In the genomic region with DNA sequence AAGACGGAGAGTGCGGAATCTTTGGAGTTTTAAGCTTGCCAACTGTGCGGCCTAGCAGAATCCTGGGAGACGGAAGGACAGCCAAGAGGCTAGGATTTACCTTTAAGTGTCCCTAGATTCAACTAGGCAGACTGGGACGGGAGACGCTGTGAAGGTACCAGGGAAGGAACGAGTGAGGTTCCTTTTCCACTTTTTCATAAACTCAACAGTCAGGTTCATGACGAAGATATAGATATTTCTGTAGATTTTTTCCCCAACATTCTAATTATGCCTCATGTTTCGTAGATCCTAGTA, we compare ENCODE assay signal across 8 cellular contexts. TPM values are rescaled to one million over a fixed set of nuclear protein-coding genes. Genes with fewer than 3 reads are reported as not detected.
DNase-seq lines count a peak whose midpoint lies in the region; ATAC-seq and TF ChIP-seq lines count a peak whose summit lies in the region.

No MANE protein-coding gene starts in this region.

- H2BK5ac ChIP-seq in IMR-90 (ENCODE audit: low read depth, low read length, poor library complexity, severe bottlenecking): peak overlapping the region; percentile 85

- H2BK15ac ChIP-seq in IMR-90 (ENCODE audit: low read depth, low read length): peak overlapping the region; percentile 41; the same call in 1 of the 3 replicates

- dilution Hi-C loops in IMR-90 (cut with HindIII; ENCODE audit: low sequenced_read_pairs, unreplicated experiment): no loop called here

- peak overlapping the region; percentile 93 to 96 for H4K8ac ChIP-seq in IMR-90 (ENCODE audit: low read depth in 2 of 2, low read length in 2 of 2)

- POLR2A ChIA-PET in BJ (lab: Charles Lee) (interaction anchor here (0.6 to 0.7 kb wide), 2 partner anchors 60 to 501 kb away, joined by 3 to 4 read pairs; no protein-coding TSS in a partner anchor), IMR-90 (lab: Charles Lee; ENCODE audit: unreplicated experiment) (interaction anchor here (0.8 kb wide), 1 partner anchor 18 kb away, joined by 3 read pairs; no protein-coding TSS in a partner anchor)

- H3K9me1 ChIP-seq in IMR-90 (ENCODE audit: insufficient read depth, low read length): peaks cover 11% of the 10 kb centered on the region

- peak overlapping the region; percentile 46; the same call in 1 of the 2 replicates for H2BK20ac ChIP-seq in IMR-90 (ENCODE audit: low read depth, low read length)

- peak overlapping the region; percentile 88 for H3K9ac ChIP-seq in IMR-90 (ENCODE audit: low read depth, low read length)
- H3K9ac ChIP-seq in mucosa of stomach (ENCODE audit: low read length): peak overlapping the region; percentile 90

- in situ Hi-C loops in IMR-90 (cut with MboI; ENCODE audit: low sequenced_read_pairs): no loop called here

- no peak for TF ChIP-seq POLR2A in IMR-90 (IDR thresholded peaks at IDR 0.05; ENCODE audit: low read depth, low read length)

- H3K4me2 ChIP-seq in IMR-90 (ENCODE audit: low read depth, low read length): peak overlapping the region; percentile 74

- peak overlapping the region; percentile 98 for H3K56ac ChIP-seq in IMR-90 (ENCODE audit: extremely low read depth, insufficient read depth, low read length)

- no peak for TF ChIP-seq RAD21 in IMR-90 (IDR thresholded peaks at IDR 0.05; ENCODE audit: low read length)

- peak overlapping the region; percentile 99 for H2AFZ ChIP-seq in IMR-90 (replicated peaks; ENCODE audit: low read length, poor library complexity)

- intact Hi-C loops in IMR-90 (cut with micrococcal nuclease): loop anchor here (5.0 to 10.0 kb wide), 3 partner anchors 97 to 1519 kb away; a partner anchor contains a TSS

- H3K9me3 ChIP-seq in IMR-90 (ENCODE audit: control insufficient read depth, insufficient read depth, low read length) (no peaks in the 10 kb centered on the region), mucosa of stomach (ENCODE audit: control insufficient read depth, low read length) (no peaks in the 10 kb centered on the region)

- peak overlapping the region; percentile 99 for H2AK5ac ChIP-seq in IMR-90 (ENCODE audit: low read depth, low read length)

- H4K5ac ChIP-seq in IMR-90 (ENCODE audit: low read depth, low read length): peak overlapping the region; percentile 40

- H4K91ac ChIP-seq in IMR-90 (ENCODE audit: insufficient read depth, low read depth, low read length): peak overlapping the region; percentile 94

- TF ChIP-seq CTCF in BJ (IDR thresholded peaks at IDR 0.05; ENCODE audit: insufficient read depth, low read depth, low read length) (no peak), IMR-90 (conservative IDR thresholded peaks at IDR 0.05; ENCODE audit: low read depth, low read length) (no peak), choroid plexus epithelial cell (conservative IDR thresholded peaks at IDR 0.05; ENCODE audit: low read depth, low read length) (no peak)

- CTCF ChIA-PET in BJ (lab: Yijun Ruan, JAX): interaction anchor here (0.6 kb wide), 1 partner anchor 552 kb away, joined by 3 read pairs; no protein-coding TSS in a partner anchor
- CTCF ChIA-PET in IMR-90 (lab: Yijun Ruan, JAX): no interaction called here

- 0% methylated on average over 2 of the region's 9 CpGs; no CpG with 5 or more reads in 1 of the 2 experiments for WGBS in IMR-90 (ENCODE audit: extremely low coverage in 2 of 2, insufficient read length in 1 of 2), 2 experiments

- H3K27me3 ChIP-seq in BJ (ENCODE audit: control insufficient read depth, insufficient read depth, low read length) (no peaks in the 10 kb centered on the region), IMR-90 (ENCODE audit: control insufficient read depth, insufficient read depth, low read length) (no peaks in the 10 kb centered on the region), mucosa of stomach (ENCODE audit: control insufficient read depth, insufficient read depth, low read length) (no peaks in the 10 kb centered on the region)

- peaks cover 19 to 47% of the 10 kb centered on the region in 2 experiments for H3K79me1 ChIP-seq in IMR-90 (ENCODE audit: low read depth in 1 of 2, low read length in 2 of 2)

- peak overlapping the region; percentile 81 for H2BK120ac ChIP-seq in IMR-90 (ENCODE audit: low read depth, low read length)

- H3K27ac ChIP-seq in IMR-90 (ENCODE audit: insufficient read depth, low read length): peak overlapping the region; percentile 98

- H3K18ac ChIP-seq in IMR-90 (ENCODE audit: low read depth, low read length): peak overlapping the region; percentile 30

- peaks cover 25% of the 10 kb centered on the region; the same call in 1 of the 2 replicates for H4K20me1 ChIP-seq in IMR-90 (ENCODE audit: insufficient read depth, low read length)

- DNase-seq in BJ (ENCODE audit: low read depth): no peak
- no peak for DNase-seq in IMR-90
- DNase-seq in choroid plexus epithelial cell (ENCODE audit: low read depth): no peak
- DNase-seq in stimulated activated CD8-positive, alpha-beta memory T cell treated with anti-CD3 and anti-CD28 coated beads, Interleukin-4, amount 100 ng/mL, for 48 hours: no peak
- DNase-seq in NK-92 treated with Interleukin-12 subunit alpha and Interleukin-12 subunit beta, amount 100 ng/mL, for 24 hours (lab: John Stamatoyannopoulos, UW): no peak
- no peak for DNase-seq in COLO829 (ENCODE audit: low spot score)
- DNase-seq in NCI-H146 treated with DMSO at 0.1 percent for 48 hours (lab: John Stamatoyannopoulos, UW; ENCODE audit: unreplicated experiment): no peak

- peak overlapping the region; percentile 99 for H3K23ac ChIP-seq in IMR-90 (ENCODE audit: low read depth, low read length)

- H3K14ac ChIP-seq in IMR-90 (replicated peaks; ENCODE audit: low read depth, low read length): peak overlapping the region; percentile 100

- BruUV-seq in IMR-90 (replicated peaks; lab: Mats Ljungman, UMichigan): TSS peak; percentile 55

- H3K4ac ChIP-seq in IMR-90 (ENCODE audit: low read depth, low read length): peak overlapping the region; percentile 99

- peak overlapping the region; percentile 88 for H3K4me3 ChIP-seq in BJ (ENCODE audit: low read depth, low read length)
- peak overlapping the region; percentile 60 for H3K4me3 ChIP-seq in IMR-90 (ENCODE audit: insufficient read depth, low read depth, low read length)
- peak overlapping the region; percentile 89 for H3K4me3 ChIP-seq in choroid plexus epithelial cell (ENCODE audit: low read depth, low read length)
- peak overlapping the region; percentile 93 for H3K4me3 ChIP-seq in mucosa of stomach (ENCODE audit: low read length)

- ATAC-seq in IMR-90 (ENCODE audit: low read depth): no peak; the same call in 1 of the 2 replicates

- peaks cover 2% of the 10 kb centered on the region; the same call in 1 of the 2 replicates for H3K36me3 ChIP-seq in BJ (ENCODE audit: control insufficient read depth, insufficient read depth, low read length)
- peaks cover 2% of the 10 kb centered on the region; the same call in 1 of the 2 replicates for H3K36me3 ChIP-seq in IMR-90 (ENCODE audit: control insufficient read depth, insufficient read depth, low read length)
- no peaks in the 10 kb centered on the region for H3K36me3 ChIP-seq in mucosa of stomach (ENCODE audit: control insufficient read depth, insufficient read depth, low read length)

- no peaks in the 10 kb centered on the region; the same call in 1 of the 2 replicates for H3K4me1 ChIP-seq in IMR-90 (ENCODE audit: control insufficient read depth, insufficient read depth, low read length)
- peaks cover 24% of the 10 kb centered on the region for H3K4me1 ChIP-seq in mucosa of stomach (ENCODE audit: control insufficient read depth, insufficient read depth, low read length)

- peak overlapping the region; percentile 99 for H2AK9ac ChIP-seq in IMR-90 (replicated peaks; ENCODE audit: low read depth, low read length, poor library complexity)

TF ChIP-seq in IMR-90, 13 proteins besides CTCF, POLR2A, EP300 and RAD21:
- TF ChIP-seq NFE2L2 (IDR thresholded peaks at IDR 0.05; ENCODE audit: low read depth, low read length) (no peak), RFX5 (IDR thresholded peaks at IDR 0.05; ENCODE audit: low read depth, low read length) (no peak), FOS (IDR thresholded peaks at IDR 0.05; ENCODE audit: low read depth, low read length) (no peak), MAFK (IDR thresholded peaks at IDR 0.05; ENCODE audit: low read depth, low read length) (no peak), CEBPB (IDR thresholded peaks at IDR 0.05; ENCODE audit: low read depth, low read length) (no peak), RCOR1 (IDR thresholded peaks at IDR 0.05; ENCODE audit: insufficient replicate concordance, low read length) (no peak), MAZ (IDR thresholded peaks at IDR 0.05; ENCODE audit: borderline replicate concordance, low read depth, low read length) (no peak), CHD1 (IDR thresholded peaks at IDR 0.05; ENCODE audit: low read depth, low read length) (no peak), SMC3 (IDR thresholded peaks at IDR 0.05; ENCODE audit: low read depth, low read length) (no peak), BHLHE40 (IDR thresholded peaks at IDR 0.05; ENCODE audit: low read depth, low read length) (no peak), MXI1 (IDR thresholded peaks at IDR 0.05; ENCODE audit: borderline replicate concordance, low read depth, low read length) (no peak)
- TF ChIP-seq, protein P1, sequence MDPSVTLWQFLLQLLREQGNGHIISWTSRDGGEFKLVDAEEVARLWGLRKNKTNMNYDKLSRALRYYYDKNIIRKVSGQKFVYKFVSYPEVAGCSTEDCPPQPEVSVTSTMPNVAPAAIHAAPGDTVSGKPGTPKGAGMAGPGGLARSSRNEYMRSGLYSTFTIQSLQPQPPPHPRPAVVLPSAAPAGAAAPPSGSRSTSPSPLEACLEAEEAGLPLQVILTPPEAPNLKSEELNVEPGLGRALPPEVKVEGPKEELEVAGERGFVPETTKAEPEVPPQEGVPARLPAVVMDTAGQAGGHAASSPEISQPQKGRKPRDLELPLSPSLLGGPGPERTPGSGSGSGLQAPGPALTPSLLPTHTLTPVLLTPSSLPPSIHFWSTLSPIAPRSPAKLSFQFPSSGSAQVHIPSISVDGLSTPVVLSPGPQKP (IDR thresholded peaks at IDR 0.05; ENCODE audit: borderline replicate concordance, low read depth, low read length): no peak
- TF ChIP-seq, protein P2, sequence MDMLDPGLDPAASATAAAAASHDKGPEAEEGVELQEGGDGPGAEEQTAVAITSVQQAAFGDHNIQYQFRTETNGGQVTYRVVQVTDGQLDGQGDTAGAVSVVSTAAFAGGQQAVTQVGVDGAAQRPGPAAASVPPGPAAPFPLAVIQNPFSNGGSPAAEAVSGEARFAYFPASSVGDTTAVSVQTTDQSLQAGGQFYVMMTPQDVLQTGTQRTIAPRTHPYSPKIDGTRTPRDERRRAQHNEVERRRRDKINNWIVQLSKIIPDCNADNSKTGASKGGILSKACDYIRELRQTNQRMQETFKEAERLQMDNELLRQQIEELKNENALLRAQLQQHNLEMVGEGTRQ (IDR thresholded peaks at IDR 0.05; ENCODE audit: low read depth, low read length): no peak

RNA-seq across cellular contexts. Expression of a gene that starts 0.6 kb away (rescaled TPM):
- polyA plus RNA-seq in BJ (2011; rRNA removed) (17.1 and 21.9 TPM in 2 replicates), IMR-90 (2012; rRNA removed) (23.4 and 26.3 TPM in 2 replicates)
- 12.6 and 15.9 TPM in 2 replicates for polyA minus RNA-seq in BJ (2011; rRNA and poly(A)+ RNA removed)
- 76.4 and 89.3 TPM in 2 replicates for total RNA-seq in IMR-90 (2012; rRNA removed)
- polyA plus RNA-seq in IMR-90 (2012; cell fraction: cytosol; rRNA removed): 13.2 and 13.8 TPM in 2 replicates
- 9.3 and 17.9 TPM in 2 replicates for polyA plus RNA-seq in IMR-90 (2012; cell fraction: nucleus; rRNA removed; ENCODE audit: low replicate concordance)
